Comparison of ENCODE assay signal across 24 cellular contexts in the genomic region with DNA sequence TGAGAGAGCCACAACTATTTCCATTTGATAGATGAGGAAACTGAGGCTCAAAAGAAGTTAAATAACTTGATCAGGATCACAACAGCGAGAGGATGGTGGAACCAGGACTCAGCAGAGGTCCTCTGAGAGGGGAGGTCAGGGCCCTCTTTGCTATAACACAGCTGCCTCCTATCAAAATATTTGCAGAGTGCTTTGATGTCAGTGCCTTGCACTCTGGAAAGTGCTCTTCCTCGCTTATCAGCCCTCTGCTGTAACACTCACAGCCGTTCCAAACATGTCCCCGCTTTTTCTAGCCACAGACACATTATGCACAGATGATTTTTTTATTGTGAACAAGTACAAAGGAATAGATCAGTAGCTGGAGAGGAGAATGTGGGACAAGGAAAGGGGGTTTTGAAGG.
"Had no signal": no experiment of that assay in that cellular context is flagged by ENCODE, and none has a peak within 500 bp of the region (broad histone marks: within the 10 kb centered on the region; RNA-seq: fewer than 3 reads in every experiment).

No MANE protein-coding gene starts in this region.

- ATAC-seq: activated CD4-positive, CD25-positive, alpha-beta regulatory T cell treated with anti-CD3 and anti-CD28 coated beads, Interleukin-2, amount 50 U/mL, for 24 hours; activated CD8-positive, alpha-beta T cell treated with anti-CD3 and anti-CD28 coated beads for 36 hours; Right ventricle myocardium inferior; SK-N-SH treated with all-trans-retinoic acid at 6 μM for 48 hours had no signal

- H3K27ac ChIP-seq: adrenal gland, breast epithelium, SJSA1 had no signal

- H3K9me3 ChIP-seq: adrenal gland, breast epithelium, SJSA1 had no signal

- H3K4me1 ChIP-seq: adrenal gland, breast epithelium had no signal

- DNase-seq: activated CD4-positive, alpha-beta T cell treated with anti-CD3 and anti-CD28 coated beads for 4 hours; activated CD8-positive, alpha-beta memory T cell treated with anti-CD3 and anti-CD28 coated beads, Interleukin-2, amount 50 U/mL, for 4 hours; activated CD8-positive, alpha-beta T cell treated with anti-CD3 and anti-CD28 coated beads for 36 hours; activated naive CD4-positive, alpha-beta T cell treated with anti-CD3 and anti-CD28 coated beads, Interleukin-2, amount 50 U/mL, for 16 hours; activated naive CD8-positive, alpha-beta T cell treated with anti-CD3 and anti-CD28 coated beads, Interleukin-2, amount 10 ng/mL, durations not matched to agents 7 days and 5 days; activated T-cell treated with anti-CD3 and anti-CD28 coated beads, Interleukin-2, amount 50 U/mL, for 1 hour; adrenal gland; anterior cingulate cortex; caudate nucleus; Karpas-422; MM.1S; NCI-H1105; NCI-H1436; NCI-H1694 treated with DMSO at 0.1 percent for 48 hours; NCI-H2029 treated with DMSO at 0.1 percent for 48 hours; NCI-H524 treated with DMSO at 0.1 percent for 48 hours; NCI-H82; RPMI8226; SW 1271 had no signal

- H3K4me3 ChIP-seq: adrenal gland, breast epithelium, SJSA1 had no signal

- H3K27me3 ChIP-seq: adrenal gland, breast epithelium, SJSA1 had no signal

- H3K36me3 ChIP-seq: adrenal gland, breast epithelium, SJSA1 had no signal
